26 cellular contexts compared by ENCODE assay signal in the genomic region with DNA sequence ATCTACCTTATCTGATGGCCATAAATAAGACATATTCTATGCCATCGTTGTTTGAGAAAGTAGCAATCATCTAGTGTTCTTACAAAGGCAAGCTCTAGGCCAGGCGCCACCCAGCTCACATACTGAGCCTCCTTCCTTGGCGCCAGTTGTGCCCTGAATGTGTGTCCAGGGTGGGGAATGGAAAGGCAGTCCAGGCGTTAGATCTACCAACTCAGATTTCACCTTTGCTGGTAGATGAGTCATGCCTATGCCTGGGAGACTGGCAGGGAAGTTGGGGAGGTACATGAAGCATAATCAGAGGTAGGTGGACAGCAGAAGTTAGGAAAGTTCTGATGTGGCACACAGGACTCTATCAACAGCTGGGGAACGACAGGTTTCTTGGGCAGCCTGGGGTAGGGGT. TPM values are rescaled to one million over a fixed set of nuclear protein-coding genes. Genes with fewer than 3 reads are reported as not detected.
"Had no signal": no experiment of that assay in that cellular context is flagged by ENCODE, and none has a peak within 500 bp of the region (broad histone marks: within the 10 kb centered on the region; RNA-seq: fewer than 3 reads in every experiment).

No MANE protein-coding gene starts in this region.

- FAIRE-seq: TTC549 had no signal

- H3K36me3 ChIP-seq: left lung, neural progenitor cell, prostate gland, upper lobe of right lung had no signal

- H3K4me3 ChIP-seq: left lung, neural progenitor cell, prostate gland, skin epidermis, testis, upper lobe of right lung had no signal

- ATAC-seq: activated CD4-positive, alpha-beta T cell treated with anti-CD3 and anti-CD28 coated beads for 36 hours; left lung; right cardiac atrium; upper lobe of right lung; WTC11 had no signal

- DNase-seq: activated CD4-positive, alpha-beta T cell treated with anti-CD3 and anti-CD28 coated beads for 36 hours; activated CD4-positive, alpha-beta T cell treated with anti-CD3 and anti-CD28 coated beads, Interleukin-2, amount 50 U/mL, for 48 hours; activated gamma-delta T cell treated with Interleukin-2 at 50 U/mL for 16 hours; activated naive CD8-positive, alpha-beta T cell treated with anti-CD3 and anti-CD28 coated beads for 36 hours; amniotic stem cell; dermis blood vessel endothelial cell; effector memory CD4-positive, alpha-beta T cell; foreskin melanocyte; glutamatergic neuron; hypothalamus; islet precursor cell; left lung; naive B cell; right cardiac atrium; stimulated activated CD4-positive, alpha-beta T cell treated with anti-CD3 and anti-CD28 coated beads, Interleukin-15, amount 100 ng/mL, for 24 hours; stimulated activated CD4-positive, alpha-beta T cell treated with anti-CD3 and anti-CD28 coated beads, Interleukin-2, amount 100 ng/mL, for 48 hours; testis; upper lobe of right lung had no signal

- H3K4me1 ChIP-seq: left lung, neural progenitor cell, prostate gland, testis, upper lobe of right lung had no signal

- H3K4me2 ChIP-seq: neural progenitor cell had no signal

- H3K27me3 ChIP-seq: left lung, neural progenitor cell, testis, upper lobe of right lung had no signal

- H3K9ac ChIP-seq: neural progenitor cell had no signal

- H3K9me3 ChIP-seq: left lung, prostate gland, testis, upper lobe of right lung had no signal

- H3K27ac ChIP-seq: left lung, neural progenitor cell, prostate gland, skin epidermis, testis, upper lobe of right lung had no signal

RNA-seq across cellular contexts. Expression of gene HSD17B2, which starts 47.3 kb away (rescaled TPM):
- total RNA-seq: activated CD4-positive, alpha-beta T cell treated with anti-CD3 and anti-CD28 coated beads for 36 hours; activated naive CD8-positive, alpha-beta T cell treated with anti-CD3 and anti-CD28 coated beads for 36 hours; activated T-helper 1 cell treated with anti-CD3 and anti-CD28 coated beads, Interleukin-12 subunit alpha, Interleukin-12 subunit beta, Interleukin-2, Interleukin-4 antibody, amounts not matched to agents 30 ng/mL and 10 ng/mL and 1 ng/mL, durations not matched to agents 14 hours and 24 hours and 36 hours; cardiac septum; osteoblast; right cardiac atrium had no signal
- polyA plus RNA-seq: right cardiac atrium had no signal
